ENCODE assay signal across 24 cellular contexts in genomic region chr10:95925033-95925432, GRCh38. TPM values are rescaled to one million over a fixed set of nuclear protein-coding genes. Genes with fewer than 3 reads are reported as not detected.
"Had no signal": no experiment of that assay in that cellular context is flagged by ENCODE, and none has a peak within 500 bp of the region (broad histone marks: within the 10 kb centered on the region; RNA-seq: fewer than 3 reads in every experiment).

No MANE protein-coding gene starts in this region.

- H3K27ac ChIP-seq: brain microvascular endothelial cell, coronary artery, dorsolateral prefrontal cortex had no signal

- FAIRE-seq: astrocyte, bronchial epithelial cell had no signal

- H3K36me3 ChIP-seq: brain microvascular endothelial cell had no signal

- DNase-seq: activated CD4-positive, alpha-beta T cell treated with anti-CD3 and anti-CD28 coated beads for 48 hours; activated CD4-positive, alpha-beta T cell treated with anti-CD3 and anti-CD28 coated beads, Interleukin-2, amount 50 U/mL, for 1 hour; activated CD4-positive, alpha-beta T cell treated with anti-CD3 and anti-CD28 coated beads, Interleukin-2, amount 50 U/mL, for 48 hours; activated CD8-positive, alpha-beta memory T cell treated with anti-CD3 and anti-CD28 coated beads for 24 hours; activated CD8-positive, alpha-beta T cell treated with anti-CD3 and anti-CD28 coated beads for 36 hours; activated effector memory CD4-positive, alpha-beta T cell treated with Interleukin-2 at 50 U/mL for 16 hours; activated gamma-delta T cell treated with Interleukin-2 at 50 U/mL for 16 hours; activated naive CD4-positive, alpha-beta T cell treated with anti-CD3 and anti-CD28 coated beads, Interleukin-2, amount 50 U/mL, for 16 hours; activated naive CD4-positive, alpha-beta T cell treated with Interleukin-2 at 50 U/mL for 16 hours; activated T-cell treated with anti-CD3 and anti-CD28 coated beads, Interleukin-2, amount 50 U/mL, for 4 hours; amniotic stem cell; anterior cingulate cortex; brain microvascular endothelial cell; dorsolateral prefrontal cortex; effector memory CD4-positive, alpha-beta T cell; endodermal cell; foreskin fibroblast; T-helper 2 cell had no signal

- ATAC-seq: activated CD8-positive, alpha-beta T cell treated with anti-CD3 and anti-CD28 coated beads for 36 hours; activated T-cell treated with anti-CD3 and anti-CD28 coated beads, Interleukin-2, amount 50 U/mL, for 4 hours; activated T-helper 17 cell treated with anti-CD3 and anti-CD28 coated beads, Interleukin-2, amount 50 U/mL, for 72 hours; esophagus mucosa; WTC11 had no signal

- H3K4me3 ChIP-seq: coronary artery, dorsolateral prefrontal cortex had no signal

- H3K27me3 ChIP-seq: brain microvascular endothelial cell, dorsolateral prefrontal cortex had no signal

RNA-seq across cellular contexts. Expression of gene CC2D2B, which starts 17.3 kb away (rescaled TPM):
- total RNA-seq: activated T-cell treated with anti-CD3 and anti-CD28 coated beads, Interleukin-2, amount 50 U/mL, for 4 hours; bronchial epithelial cell had no signal
